In genomic region chr19:33260628-33261418, GRCh38 we compare ENCODE assay signal across 1 cellular context.
TF ChIP-seq lines count a peak whose summit lies in the region.

No MANE protein-coding gene starts in this region.

TF ChIP-seq in HepG2, 621 proteins besides CTCF, POLR2A, EP300 and RAD21:
- 0 out of 2 replicates have a peak, but pooled peaks have one; percentile 34 for TF ChIP-seq HNRNPL (IDR thresholded peaks at IDR 0.05; ENCODE audit: low read depth, low read length)
- TF ChIP-seq CREM (IDR thresholded peaks at IDR 0.05), result no peak
- TF ChIP-seq CREM (CRISPR knock-in tag; IDR thresholded peaks at IDR 0.05), result no peak
